In genomic region chr19:45178262-45179062, GRCh38 we compare ENCODE assay signal across 8 cellular contexts. TPM values are rescaled to one million over a fixed set of nuclear protein-coding genes. Genes with fewer than 3 reads are reported as not detected.
DNase-seq lines count a peak whose midpoint lies in the region; ATAC-seq and TF ChIP-seq lines count a peak whose summit lies in the region.

A gene with protein sequence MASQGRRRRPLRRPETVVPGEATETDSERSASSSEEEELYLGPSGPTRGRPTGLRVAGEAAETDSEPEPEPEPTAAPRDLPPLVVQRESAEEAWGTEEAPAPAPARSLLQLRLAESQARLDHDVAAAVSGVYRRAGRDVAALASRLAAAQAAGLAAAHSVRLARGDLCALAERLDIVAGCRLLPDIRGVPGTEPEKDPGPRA (plus strand): TSS chr19:45178784. CDS start chr19:45179297, 513 bp downstream.

- H3K4me1 ChIP-seq in thoracic aorta (ENCODE audit: control insufficient read depth in 1 of 2, low read depth in 2 of 2) = peaks cover 26 to 32% of the 10 kb centered on the region in 2 donors

- no peaks in the 10 kb centered on the region for H3K9me3 ChIP-seq in thoracic aorta

- peaks cover 8% of the 10 kb centered on the region for H3K36me3 ChIP-seq in thoracic aorta

- ATAC-seq in HG02610 (IDR thresholded peaks at IDR 0.05; ENCODE audit: unreplicated experiment) = peak; percentile 83
- ATAC-seq in activated naive CD4-positive, alpha-beta T cell treated with anti-CD3 and anti-CD28 coated beads, Interleukin-2, amount 50 U/mL, for 72 hours = peak; percentile 87 to 90
- peak; percentile 96 for ATAC-seq in omental fat pad (ENCODE audit: low FRiP score)
- ATAC-seq in thoracic aorta (ENCODE audit: insufficient number of reproducible peaks, low FRiP score, low read depth) = peak; percentile 99

- DNase-seq in NCI-H1092 treated with DMSO at 0.1 percent for 48 hours (lab: John Stamatoyannopoulos, UW) (peak; percentile 99), SKM-1 (lab: John Stamatoyannopoulos, UW; ENCODE audit: unreplicated experiment) (peak; percentile 95), glomerular visceral epithelial cell (ENCODE audit: extremely low spot score) (peak; percentile 100), omental fat pad (ENCODE audit: low spot score) (peak; percentile 99), thoracic aorta (ENCODE audit: low spot score) (peak; percentile 100)
- peak; percentile 99 to 100 for DNase-seq in activated naive CD4-positive, alpha-beta T cell treated with anti-CD3 and anti-CD28 coated beads, Interleukin-2, amount 50 U/mL, for 72 hours (ENCODE audit: low spot score in 2 of 2)

- H3K4me3 ChIP-seq in thoracic aorta = peak within 1 kb of the TSS; percentile 91

- TF ChIP-seq POLR2A in GM10847 (IDR thresholded peaks at IDR 0.05; ENCODE audit: extremely low read depth, insufficient read length) = peak; percentile 64

- peak within 1 kb of the TSS; percentile 86 to 97 for H3K27ac ChIP-seq in thoracic aorta

- H3K27me3 ChIP-seq in thoracic aorta (replicated peaks; ENCODE audit: insufficient read depth) = no peaks in the 10 kb centered on the region

- TF ChIP-seq CTCF in omental fat pad (IDR thresholded peaks at IDR 0.05) = no peak
- no peak for TF ChIP-seq CTCF in thoracic aorta (IDR thresholded peaks at IDR 0.05)

- H3K36me3 Mint-ChIP-seq in activated naive CD4-positive, alpha-beta T cell treated with anti-CD3 and anti-CD28 coated beads, Interleukin-2, amount 50 U/mL, for 72 hours = peaks cover 0 to 5% of the 10 kb centered on the region in 2 donors

- peak within 1 kb of the TSS; percentile 89 to 96 for H3K27ac Mint-ChIP-seq in activated naive CD4-positive, alpha-beta T cell treated with anti-CD3 and anti-CD28 coated beads, Interleukin-2, amount 50 U/mL, for 72 hours

- no peaks in the 10 kb centered on the region for H3K9me3 Mint-ChIP-seq in activated naive CD4-positive, alpha-beta T cell treated with anti-CD3 and anti-CD28 coated beads, Interleukin-2, amount 50 U/mL, for 72 hours

RNA-seq across cellular contexts. Expression of the gene that starts here (rescaled TPM):
- 10 to 100 TPM; 15.0 to 16.7 TPM for total RNA-seq in activated naive CD4-positive, alpha-beta T cell treated with anti-CD3 and anti-CD28 coated beads, Interleukin-2, amount 50 U/mL, for 72 hours
- total RNA-seq in omental fat pad = 10 to 100 TPM in 1 of 4 donors, 1 to 10 TPM in 3; 6.4 to 13.1 (median 8.2) TPM
- total RNA-seq in thoracic aorta = 10 to 100 TPM; 20.7 to 21.4 TPM

Comparison
In these comparisons a context has a peak if more than half of its experiments do, and no peak if none do; other contexts are left out.
1. Peak in every context shown above with its lines: DNase-seq, ATAC-seq, H3K4me3 ChIP-seq and H3K27ac ChIP-seq.